In genomic region chr9:105359899-105360298, GRCh38 we compare ENCODE assay signal across 12 cellular contexts.
DNase-seq lines count a peak whose midpoint lies in the region; ATAC-seq, FAIRE-seq and TF ChIP-seq lines count a peak whose summit lies in the region.
"Had no signal": no experiment of that assay in that cellular context is flagged by ENCODE, and none has a peak within 500 bp of the region (broad histone marks: within the 10 kb centered on the region; RNA-seq: fewer than 3 reads in every experiment).

No MANE protein-coding gene starts in this region.

- intact Hi-C loops in lower lobe of right lung (cut with DNase I) (no loop called here), spleen (cut with DNase I; ENCODE audit: low total_unique reads) (no loop called here)

- no peaks in the 10 kb centered on the region for H3K9me3 ChIP-seq in lower lobe of right lung
- H3K9me3 ChIP-seq in spleen, result no peaks in the 10 kb centered on the region

- FAIRE-seq in GM19239 (lab: Jason Lieb, UNC), result peak; percentile 77

- DNase-seq in AG08396 (ENCODE audit: low spot score) (peak; percentile 7), GM19239 (ENCODE audit: insufficient read length, low spot score) (no peak), OCI-M1 (lab: John Stamatoyannopoulos, UW) (peak; percentile 72), choroid plexus epithelial cell (ENCODE audit: low read depth) (peak; percentile 56), lower lobe of right lung (no peak), spleen (no peak), OCI-M2 (lab: John Stamatoyannopoulos, UW; ENCODE audit: unreplicated experiment) (no peak)
- DNase-seq: amniotic stem cell; CD4-positive, alpha-beta memory T cell; midbrain; NCI-H1436 treated with DMSO at 0.1 percent for 48 hours had no signal

- WGBS in spleen, 5 donors, result 83 to 90% (median 84%) methylated on average over 3 of the region's 3 CpGs

- no peak overlapping the region for H3K4me3 ChIP-seq in choroid plexus epithelial cell (ENCODE audit: low read depth, low read length)
- no peak overlapping the region for H3K4me3 ChIP-seq in lower lobe of right lung
- no peak overlapping the region for H3K4me3 ChIP-seq in spleen

- H3K4me1 ChIP-seq in lower lobe of right lung (no peaks in the 10 kb centered on the region), spleen (no peaks in the 10 kb centered on the region)

- H3K27ac ChIP-seq in lower lobe of right lung (no peak overlapping the region), spleen (no peak overlapping the region)

- ATAC-seq in lower lobe of right lung (no peak), HG03175 (IDR thresholded peaks at IDR 0.05; ENCODE audit: unreplicated experiment) (no peak)

- H3K36me3 ChIP-seq in lower lobe of right lung (peaks cover 44% of the 10 kb centered on the region), spleen (peaks cover 0 to 67% (median 10%) of the 10 kb centered on the region in 6 donors)

- TF ChIP-seq CTCF in choroid plexus epithelial cell (conservative IDR thresholded peaks at IDR 0.05; ENCODE audit: low read depth, low read length) (no peak), lower lobe of right lung (IDR thresholded peaks at IDR 0.05) (no peak), spleen (IDR thresholded peaks at IDR 0.05 in 8 of 11, conservative IDR thresholded peaks at IDR 0.05 in 3 of 11) (no peak)

- H3K27me3 ChIP-seq in lower lobe of right lung (ENCODE audit: low read depth), result no peaks in the 10 kb centered on the region
- H3K27me3 ChIP-seq in spleen (replicated peaks in 1 of 7), result no peaks in the 10 kb centered on the region

- no peak for TF ChIP-seq POLR2A in spleen (IDR thresholded peaks at IDR 0.05)

Comparison
In these comparisons a context has a peak if more than half of its experiments do, and no peak if none do; other contexts are left out.
1. DNase-seq: peak in AG08396 (single experiment), OCI-M1 (single experiment) and choroid plexus epithelial cell (single experiment); none in GM19239 (single experiment), lower lobe of right lung (single experiment), spleen (single experiment) and OCI-M2 (single experiment).